ENCODE assay signal across 1 cellular context in the genomic region with DNA sequence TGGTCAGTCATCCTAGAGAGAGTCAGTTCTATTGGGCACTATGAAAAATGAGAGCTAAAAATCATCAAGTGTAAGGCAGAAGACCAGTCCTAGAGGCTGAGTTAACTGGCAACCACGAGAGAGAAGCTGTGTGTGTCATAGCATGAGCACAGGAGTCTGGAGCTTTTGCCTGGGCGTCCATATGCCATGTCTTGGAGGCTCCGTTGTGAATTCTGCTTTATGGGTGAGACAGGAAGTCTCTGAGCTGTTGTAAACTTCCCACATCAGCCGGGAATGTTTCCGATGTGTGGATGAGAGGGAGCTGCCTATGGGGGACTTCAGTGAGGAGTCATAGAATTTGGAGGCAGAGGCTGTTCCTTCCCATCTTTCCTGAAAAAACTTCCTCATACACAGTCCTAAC.
TF ChIP-seq lines count a peak whose summit lies in the region.

No MANE protein-coding gene starts in this region.

TF ChIP-seq in GM12878, 131 proteins besides CTCF, POLR2A, EP300 and RAD21 (continued from another document):
- TF ChIP-seq MLLT1 (IDR thresholded peaks at IDR 0.05) (no peak), FOS (IDR thresholded peaks at IDR 0.05; ENCODE audit: borderline replicate concordance, extremely low read depth, insufficient read length) (no peak), ETV6 (conservative IDR thresholded peaks at IDR 0.05 in 1 of 2, IDR thresholded peaks at IDR 0.05 in 1 of 2; ENCODE audit: borderline replicate concordance in 1 of 2, low read depth in 1 of 2) (no peak), DPF2 (IDR thresholded peaks at IDR 0.05) (no peak)
